ENCODE assay signal across 4 cellular contexts in genomic region chr11:87326594-87326993, GRCh38.
A peak's percentile ranks its signal among the peaks of the same experiment; 100 is the strongest.
TF ChIP-seq lines count a peak whose summit lies in the region.

No MANE protein-coding gene starts in this region.

TF ChIP-seq in HepG2, 621 proteins besides CTCF, POLR2A, EP300 and RAD21:
- TF ChIP-seq MAFF (IDR thresholded peaks at IDR 0.05; ENCODE audit: low read depth, low read length) (peak; percentile 52; the same call in 1 of the 2 replicates), ZMAT5 (CRISPR knock-in tag; IDR thresholded peaks at IDR 0.05; ENCODE audit: borderline replicate concordance, low read depth) (no peak), MAFK (conservative IDR thresholded peaks at IDR 0.05 in 1 of 2, IDR thresholded peaks at IDR 0.05 in 1 of 2; ENCODE audit: low read length in 2 of 2) (peak; percentile 43 to 75; a peak in 2 of 4 replicates)

TF ChIP-seq in A549, 52 proteins besides CTCF, POLR2A, EP300 and RAD21:
- TF ChIP-seq MAFK (IDR thresholded peaks at IDR 0.05; ENCODE audit: partially characterized antibody), result peak; percentile 63
- TF ChIP-seq RARB (CRISPR knock-in tag; IDR thresholded peaks at IDR 0.05), result no peak

TF ChIP-seq in IMR-90, 13 proteins besides CTCF, POLR2A, EP300 and RAD21:
- TF ChIP-seq MAFK (IDR thresholded peaks at IDR 0.05; ENCODE audit: low read depth, low read length) (peak; percentile 54), RCOR1 (IDR thresholded peaks at IDR 0.05; ENCODE audit: insufficient replicate concordance, low read length) (no peak)

TF ChIP-seq in K562, 482 proteins besides CTCF, POLR2A, EP300 and RAD21:
- TF ChIP-seq BHLHE40 (IDR thresholded peaks at IDR 0.05; ENCODE audit: low read length), result no peak
- no peak for TF ChIP-seq ZNF133 (CRISPR knock-in tag; IDR thresholded peaks at IDR 0.05)
- TF ChIP-seq HDAC2 (IDR thresholded peaks at IDR 0.05), result no peak
- no peak for TF ChIP-seq TFAM (CRISPR knock-in tag; conservative IDR thresholded peaks at IDR 0.05)
- 0 out of 2 replicates have a peak, but pooled peaks have one; percentile 15 for TF ChIP-seq MAFF (IDR thresholded peaks at IDR 0.05; ENCODE audit: low read length)
- TF ChIP-seq SPI1 (IDR thresholded peaks at IDR 0.05; ENCODE audit: borderline replicate concordance, low read depth, low read length), result no peak
- no peak for TF ChIP-seq ZBTB1 (CRISPR knock-in tag; IDR thresholded peaks at IDR 0.05; ENCODE audit: borderline replicate concordance, low read depth)
- TF ChIP-seq MTA2 (IDR thresholded peaks at IDR 0.05; ENCODE audit: low read depth), result no peak
- no peak for TF ChIP-seq CEBPB (tag; IDR thresholded peaks at IDR 0.05)
- TF ChIP-seq WHSC1 (IDR thresholded peaks at IDR 0.05; ENCODE audit: low read length), result no peak
- no peak for TF ChIP-seq PRDM10 (IDR thresholded peaks at IDR 0.05; ENCODE audit: partially characterized antibody)
- TF ChIP-seq MAFK (IDR thresholded peaks at IDR 0.05; ENCODE audit: low read length), result peak; percentile 29; the same call in 1 of the 2 replicates
- TF ChIP-seq ATF4 (CRISPR knock-in tag; IDR thresholded peaks at IDR 0.05), result no peak
- TF ChIP-seq ZNF407 (IDR thresholded peaks at IDR 0.05; ENCODE audit: low read depth), result no peak
- TF ChIP-seq ZFP36 (IDR thresholded peaks at IDR 0.05; ENCODE audit: low read depth, low read length, partially characterized antibody), result no peak
- TF ChIP-seq C11orf30 (IDR thresholded peaks at IDR 0.05; ENCODE audit: low read depth), result peak; percentile 40
- TF ChIP-seq ZNF316 (IDR thresholded peaks at IDR 0.05), result peak; percentile 71
- TF ChIP-seq ZBTB7A (IDR thresholded peaks at IDR 0.05; ENCODE audit: borderline replicate concordance, control insufficient read depth, low read depth, low read length), result no peak
- TF ChIP-seq MAFG (tag; conservative IDR thresholded peaks at IDR 0.05), result peak; percentile 30; the same call in 1 of the 2 replicates
